8 cellular contexts compared by ENCODE assay signal in genomic region chr17:16352303-16352837, GRCh38. TPM values are rescaled to one million over a fixed set of nuclear protein-coding genes. Genes with fewer than 3 reads are reported as not detected.
DNase-seq lines count a peak whose midpoint lies in the region; ATAC-seq and TF ChIP-seq lines count a peak whose summit lies in the region.

No MANE protein-coding gene starts in this region.

- no peaks in the 10 kb centered on the region for H3K9me3 ChIP-seq in CD4-positive, CD25-positive, alpha-beta regulatory T cell (ENCODE audit: control insufficient read depth in 2 of 2, low read length in 2 of 2)
- H3K9me3 ChIP-seq in prostate gland, result no peaks in the 10 kb centered on the region

- no peak overlapping the region for H3K27ac ChIP-seq in CD4-positive, CD25-positive, alpha-beta regulatory T cell (ENCODE audit: insufficient read depth, low read length, poor library complexity, severe bottlenecking)
- H3K27ac ChIP-seq in prostate gland, result peak overlapping the region in 1 of 2 donors; percentile 43

- peak overlapping the region; percentile 66 to 84 (median 83) for H3K27ac Mint-ChIP-seq in CD4-positive, CD25-positive, alpha-beta regulatory T cell
- H3K27ac Mint-ChIP-seq in activated naive CD8-positive, alpha-beta T cell treated with anti-CD3 and anti-CD28 coated beads, Interleukin-2, amount 50 U/mL, for 24 hours, result peak overlapping the region; percentile 87

- no peaks in the 10 kb centered on the region for H3K27me3 ChIP-seq in CD4-positive, CD25-positive, alpha-beta regulatory T cell (ENCODE audit: control insufficient read depth, insufficient read depth, low read length)
- H3K27me3 ChIP-seq in prostate gland (replicated peaks; ENCODE audit: insufficient read depth), result no peaks in the 10 kb centered on the region

- ATAC-seq in CD4-positive, CD25-positive, alpha-beta regulatory T cell (ENCODE audit: low read depth in 2 of 2), result no peak
- peak; percentile 2 for ATAC-seq in HG03571 (IDR thresholded peaks at IDR 0.05; ENCODE audit: unreplicated experiment)
- ATAC-seq in activated naive CD8-positive, alpha-beta T cell treated with anti-CD3 and anti-CD28 coated beads, Interleukin-2, amount 50 U/mL, for 24 hours, result no peak
- peak; percentile 47 for ATAC-seq in left ventricle myocardium superior
- no peak for ATAC-seq in HG03039 (IDR thresholded peaks at IDR 0.05; ENCODE audit: unreplicated experiment)
- no peak for ATAC-seq in GM19463 (IDR thresholded peaks at IDR 0.05; ENCODE audit: unreplicated experiment)

- no peak for TF ChIP-seq CTCF in prostate gland (IDR thresholded peaks at IDR 0.05)

- DNase-seq in CD4-positive, CD25-positive, alpha-beta regulatory T cell, result peak in 2 of 3 donors; percentile 14 to 47
- DNase-seq in RPMI7951 (ENCODE audit: low read depth), result peak; percentile 38
- peak; percentile 53 for DNase-seq in activated naive CD8-positive, alpha-beta T cell treated with anti-CD3 and anti-CD28 coated beads, Interleukin-2, amount 50 U/mL, for 24 hours
- peak; percentile 40 for DNase-seq in left ventricle myocardium superior
- no peak for DNase-seq in prostate gland (ENCODE audit: low spot score)

- peak overlapping the region; percentile 89 to 98 (median 94) for H3K4me3 Mint-ChIP-seq in CD4-positive, CD25-positive, alpha-beta regulatory T cell
- H3K4me3 Mint-ChIP-seq in activated naive CD8-positive, alpha-beta T cell treated with anti-CD3 and anti-CD28 coated beads, Interleukin-2, amount 50 U/mL, for 24 hours, result peak overlapping the region; percentile 94

- peaks cover 15% of the 10 kb centered on the region for H3K4me1 ChIP-seq in CD4-positive, CD25-positive, alpha-beta regulatory T cell (ENCODE audit: control insufficient read depth, insufficient read depth, low read length, poor library complexity, severe bottlenecking)
- no peaks in the 10 kb centered on the region for H3K4me1 ChIP-seq in prostate gland (replicated peaks)

- no peaks in the 10 kb centered on the region for H3K36me3 ChIP-seq in CD4-positive, CD25-positive, alpha-beta regulatory T cell (ENCODE audit: control insufficient read depth, insufficient read depth, low read length)
- H3K36me3 ChIP-seq in prostate gland, result no peaks in the 10 kb centered on the region

- WGBS in prostate gland, result under 1% methylated on average over 37 of the region's 37 CpGs

- peak overlapping the region; percentile 68 for H3K4me3 ChIP-seq in CD4-positive, CD25-positive, alpha-beta regulatory T cell (ENCODE audit: low read depth, low read length)
- H3K4me3 ChIP-seq in prostate gland, result peak overlapping the region; percentile 62 to 63

- peaks cover 8 to 24% (median 17%) of the 10 kb centered on the region in 4 donors for H3K4me1 Mint-ChIP-seq in CD4-positive, CD25-positive, alpha-beta regulatory T cell
- peaks cover 29% of the 10 kb centered on the region for H3K4me1 Mint-ChIP-seq in activated naive CD8-positive, alpha-beta T cell treated with anti-CD3 and anti-CD28 coated beads, Interleukin-2, amount 50 U/mL, for 24 hours

- peaks cover 20% of the 10 kb centered on the region for H3K27me3 Mint-ChIP-seq in CD4-positive, CD25-positive, alpha-beta regulatory T cell
- H3K27me3 Mint-ChIP-seq in activated naive CD8-positive, alpha-beta T cell treated with anti-CD3 and anti-CD28 coated beads, Interleukin-2, amount 50 U/mL, for 24 hours, result no peaks in the 10 kb centered on the region

- TF ChIP-seq POLR2A in prostate gland (IDR thresholded peaks at IDR 0.05), result no peak

- H3K9me3 Mint-ChIP-seq in CD4-positive, CD25-positive, alpha-beta regulatory T cell, result peaks cover 0 to 2% (median 0%) of the 10 kb centered on the region in 7 donors
- H3K9me3 Mint-ChIP-seq in activated naive CD8-positive, alpha-beta T cell treated with anti-CD3 and anti-CD28 coated beads, Interleukin-2, amount 50 U/mL, for 24 hours, result no peaks in the 10 kb centered on the region

- H3K36me3 Mint-ChIP-seq in CD4-positive, CD25-positive, alpha-beta regulatory T cell, result peaks cover 9% of the 10 kb centered on the region
- peaks cover 31% of the 10 kb centered on the region for H3K36me3 Mint-ChIP-seq in activated naive CD8-positive, alpha-beta T cell treated with anti-CD3 and anti-CD28 coated beads, Interleukin-2, amount 50 U/mL, for 24 hours (ENCODE audit: low read depth)

- intact Hi-C loops in left ventricle myocardium superior (cut with micrococcal nuclease), result no loop called here
- intact Hi-C loops in prostate gland (cut with DNase I), result no loop called here

RNA-seq across cellular contexts. Expression of gene CENPV, which starts 0.9 kb away (rescaled TPM):
- 4.8 TPM for total RNA-seq in CD4-positive, CD25-positive, alpha-beta regulatory T cell
- polyA plus RNA-seq in CD4-positive, CD25-positive, alpha-beta regulatory T cell, result 10 to 100 TPM in 2 of 4 donors, 1 to 10 TPM in 2; 4.0 to 16.4 (median 12.0) TPM
- 6.5 and 14.8 TPM in 2 replicates for total RNA-seq in RPMI7951 (2014; rRNA removed; shearing (Covaris generic))
- total RNA-seq in left ventricle myocardium superior (14.2 TPM), prostate gland (10 to 100 TPM; 29.8 to 71.5 TPM)

RNA-seq across cellular contexts. Expression of gene UBB, which starts 28.5 kb away (rescaled TPM):
- total RNA-seq in CD4-positive, CD25-positive, alpha-beta regulatory T cell, result 953 TPM
- 1,000 to 10,000 TPM; 1,667 to 2,206 (median 1,950) TPM for polyA plus RNA-seq in CD4-positive, CD25-positive, alpha-beta regulatory T cell
- 2,073 and 2,186 TPM in 2 replicates for total RNA-seq in RPMI7951 (2014; rRNA removed; shearing (Covaris generic))
- 1,672 TPM for total RNA-seq in left ventricle myocardium superior
- total RNA-seq in prostate gland, result 1,000 to 10,000 TPM; 1,174 to 1,571 TPM

Comparison
In these comparisons a context has a peak if more than half of its experiments do, and no peak if none do; other contexts are left out.
1. ATAC-seq: peak in HG03571 (single experiment) and left ventricle myocardium superior (single experiment); none in CD4-positive, CD25-positive, alpha-beta regulatory T cell (0 of 2), activated naive CD8-positive, alpha-beta T cell treated with anti-CD3 and anti-CD28 coated beads, Interleukin-2, amount 50 U/mL, for 24 hours (single experiment), HG03039 (single experiment) and GM19463 (single experiment).